17 cellular contexts compared by ENCODE assay signal in the genomic region with DNA sequence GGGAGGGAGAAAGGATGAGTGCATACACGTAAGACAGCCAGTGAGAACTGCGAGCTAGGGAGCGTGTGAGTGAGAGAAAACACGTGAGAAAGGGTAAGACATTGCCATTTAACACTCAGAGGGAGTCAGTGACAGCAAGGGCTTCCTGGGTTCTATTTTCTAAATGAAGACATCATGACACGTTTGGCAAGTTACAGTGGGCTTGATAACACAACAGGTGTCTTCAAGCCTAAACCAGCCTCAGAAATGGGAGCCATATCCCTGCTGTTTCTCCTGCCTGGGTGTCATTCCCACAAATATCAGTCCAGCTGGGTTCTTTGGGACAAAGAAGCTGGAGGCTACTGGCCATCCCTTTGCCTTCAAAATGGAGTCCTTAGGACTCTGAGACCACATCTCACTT. TPM values are rescaled to one million over a fixed set of nuclear protein-coding genes. Genes with fewer than 3 reads are reported as not detected.
A peak's percentile ranks its signal among the peaks of the same experiment; 100 is the strongest.
DNase-seq lines count a peak whose midpoint lies in the region; ATAC-seq and TF ChIP-seq lines count a peak whose summit lies in the region.
"Had no signal": no experiment of that assay in that cellular context is flagged by ENCODE, and none has a peak within 500 bp of the region (broad histone marks: within the 10 kb centered on the region; RNA-seq: fewer than 3 reads in every experiment).

No MANE protein-coding gene starts in this region.

- DNase-seq in left ventricle myocardium inferior (no peak), Right ventricle myocardium superior (no peak), coronary artery (ENCODE audit: low spot score) (no peak), suprapubic skin (ENCODE audit: low spot score in 2 of 2) (no peak), NCI-H2171 (lab: John Stamatoyannopoulos, UW) (no peak), SIG-M5 treated with dmso at 0.1 percent for 504 hours (lab: John Stamatoyannopoulos, UW; ENCODE audit: unreplicated experiment) (no peak)
- DNase-seq: AML-193; Caco-2; CD4-positive, alpha-beta T cell; HCEC 1CT; IMR-90 had no signal

- peaks cover 18% of the 10 kb centered on the region for H3K4me1 ChIP-seq in left ventricle myocardium inferior
- peaks cover 8% of the 10 kb centered on the region for H3K4me1 ChIP-seq in suprapubic skin
- H3K4me1 ChIP-seq: A549 had no signal

- H3K27me3 ChIP-seq in left ventricle myocardium inferior (ENCODE audit: low read depth), result no peaks in the 10 kb centered on the region
- H3K27me3 ChIP-seq in suprapubic skin, result no peaks in the 10 kb centered on the region

- TF ChIP-seq POLR2A in suprapubic skin (IDR thresholded peaks at IDR 0.05), result no peak

- no peaks in the 10 kb centered on the region for H3K9me3 ChIP-seq in left ventricle myocardium inferior (replicated peaks)
- H3K9me3 ChIP-seq in suprapubic skin, result no peaks in the 10 kb centered on the region
- H3K9me3 ChIP-seq: A549, Caco-2 had no signal

- H3K36me3 ChIP-seq in left ventricle myocardium inferior, result no peaks in the 10 kb centered on the region
- no peaks in the 10 kb centered on the region for H3K36me3 ChIP-seq in suprapubic skin

- no peak overlapping the region for H3K4me3 ChIP-seq in left ventricle myocardium inferior
- H3K4me3 ChIP-seq in coronary artery, result no peak overlapping the region
- H3K4me3 ChIP-seq in suprapubic skin, result no peak overlapping the region
- H3K4me3 ChIP-seq: A549, GM23338 had no signal

- WGBS in suprapubic skin, result 86% methylated on average over 5 of the region's 5 CpGs

- H3K27ac ChIP-seq in left ventricle myocardium inferior (replicated peaks), result peak overlapping the region; percentile 61
- H3K27ac ChIP-seq in coronary artery, result peak overlapping the region; percentile 21 to 53
- peak overlapping the region; percentile 59 for H3K27ac ChIP-seq in suprapubic skin
- H3K27ac ChIP-seq: 22Rv1, A549, C4-2B, HL-60 had no signal

- ATAC-seq in Right ventricle myocardium superior (ENCODE audit: poor library complexity) (no peak), GM19023 (IDR thresholded peaks at IDR 0.05; ENCODE audit: unreplicated experiment) (no peak)
- ATAC-seq: A549, GM23338 had no signal

- no peak for TF ChIP-seq EP300 in suprapubic skin (IDR thresholded peaks at IDR 0.05)

- no peak for TF ChIP-seq CTCF in left ventricle myocardium inferior (IDR thresholded peaks at IDR 0.05; ENCODE audit: borderline replicate concordance)
- no peak for TF ChIP-seq CTCF in coronary artery (IDR thresholded peaks at IDR 0.05)
- TF ChIP-seq CTCF in suprapubic skin (IDR thresholded peaks at IDR 0.05), result no peak

- intact Hi-C loops in left ventricle myocardium inferior (cut with micrococcal nuclease) (no loop called here), Right ventricle myocardium superior (cut with DNase I) (no loop called here)

RNA-seq across cellular contexts. Expression of gene MOCS1, which starts 16.9 kb away (rescaled TPM):
- total RNA-seq in left ventricle myocardium inferior (28.6 TPM), Right ventricle myocardium superior (29.7 TPM), suprapubic skin (10 to 100 TPM in 2 of 4 donors, 1 to 10 TPM in 2; 4.2 to 13.8 (median 10.2) TPM)
